8 cellular contexts compared by ENCODE assay signal in genomic region chr1:71196685-71197084, GRCh38.
A peak's percentile ranks its signal among the peaks of the same experiment; 100 is the strongest.
DNase-seq lines count a peak whose midpoint lies in the region; ATAC-seq and TF ChIP-seq lines count a peak whose summit lies in the region.

No MANE protein-coding gene starts in this region.

- no peaks in the 10 kb centered on the region for H3K9me2 ChIP-seq in GM23338 (ENCODE audit: insufficient read depth)
- H3K9me2 ChIP-seq in neural cell (ENCODE audit: insufficient read depth, low read length) = no peaks in the 10 kb centered on the region

- no peaks in the 10 kb centered on the region for H3K9me3 Mint-ChIP-seq in GM23338

- intact Hi-C loops in colonic mucosa (cut with DNase I) = loop anchor here (5.0 to 10.0 kb wide), 2 partner anchors 326 to 838 kb away; no protein-coding TSS in a partner anchor

- H3K4me3 Mint-ChIP-seq in GM23338 = no peak overlapping the region

- no peak overlapping the region for H3K4me3 ChIP-seq in GM23338
- no peak overlapping the region for H3K4me3 ChIP-seq in colonic mucosa
- no peak overlapping the region for H3K4me3 ChIP-seq in neural cell (ENCODE audit: low read length)

- H3K27me3 ChIP-seq in GM23338 (ENCODE audit: insufficient read depth) (no peaks in the 10 kb centered on the region), colonic mucosa (no peaks in the 10 kb centered on the region), neural cell (ENCODE audit: insufficient read depth, low read depth, low read length) (no peaks in the 10 kb centered on the region)

- DNase-seq in GM23338 (ENCODE audit: low spot score) (peak; percentile 6), NCI-H2196 treated with DMSO at 0.1 percent for 48 hours (lab: John Stamatoyannopoulos, UW; ENCODE audit: unreplicated experiment) (peak; percentile 3), colonic mucosa (no peak), mesenteric fat pad (ENCODE audit: low spot score) (no peak), dermis blood vessel endothelial cell (no peak)
- no peak for DNase-seq in stimulated activated naive CD4-positive, alpha-beta T cell (lab: John Stamatoyannopoulos, UW)

- TF ChIP-seq CTCF in GM23338 (conservative IDR thresholded peaks at IDR 0.05; ENCODE audit: low read depth in 2 of 2) (peak in 1 of 2 experiments; percentile 39; a peak in 2 of 4 replicates), colonic mucosa (IDR thresholded peaks at IDR 0.05) (peak; percentile 27), neural cell (IDR thresholded peaks at IDR 0.05; ENCODE audit: poor library complexity, severe bottlenecking) (peak; percentile 77)

- no peaks in the 10 kb centered on the region for H3F3A ChIP-seq in GM23338 (replicated peaks; ENCODE audit: low read depth)
- no peaks in the 10 kb centered on the region for H3F3A ChIP-seq in neural cell (ENCODE audit: insufficient read depth, low read length, poor library complexity, severe bottlenecking)

- H3K9me3 ChIP-seq in colonic mucosa (no peaks in the 10 kb centered on the region), neural cell (ENCODE audit: low read length) (no peaks in the 10 kb centered on the region)

- H4K20me1 ChIP-seq in GM23338 (replicated peaks; ENCODE audit: insufficient read depth) = no peaks in the 10 kb centered on the region
- no peaks in the 10 kb centered on the region for H4K20me1 ChIP-seq in neural cell (ENCODE audit: insufficient read depth)

- H3K4me2 ChIP-seq in GM23338 (no peak overlapping the region), neural cell (ENCODE audit: low read length) (no peak overlapping the region)

- no peaks in the 10 kb centered on the region for H3K4me1 ChIP-seq in GM23338 (ENCODE audit: insufficient read depth)
- no peaks in the 10 kb centered on the region for H3K4me1 ChIP-seq in colonic mucosa

- peak; percentile 86 for TF ChIP-seq RAD21 in neural cell (conservative IDR thresholded peaks at IDR 0.05)

- H3K27ac Mint-ChIP-seq in GM23338 = no peak overlapping the region

- H2AFZ ChIP-seq in GM23338 (no peak overlapping the region), neural cell (ENCODE audit: low read depth, low read length) (no peak overlapping the region)

- no peaks in the 10 kb centered on the region for H3K27me3 Mint-ChIP-seq in GM23338 (ENCODE audit: insufficient read depth, low read depth, poor library complexity)

- no peaks in the 10 kb centered on the region for H3K36me3 ChIP-seq in GM23338 (ENCODE audit: insufficient read depth)
- H3K36me3 ChIP-seq in colonic mucosa = no peaks in the 10 kb centered on the region
- H3K36me3 ChIP-seq in neural cell (ENCODE audit: insufficient read depth, low read length) = no peaks in the 10 kb centered on the region

- no peak for ATAC-seq in GM23338
- no peak for ATAC-seq in GM19328 (IDR thresholded peaks at IDR 0.05; ENCODE audit: unreplicated experiment)

- no peaks in the 10 kb centered on the region for H3K79me2 ChIP-seq in GM23338 (replicated peaks; ENCODE audit: insufficient read depth)
- no peaks in the 10 kb centered on the region for H3K79me2 ChIP-seq in neural cell (replicated peaks; ENCODE audit: insufficient read depth, low read length)

- H3K27ac ChIP-seq in GM23338 (ENCODE audit: low read depth) (no peak overlapping the region), colonic mucosa (no peak overlapping the region), neural cell (ENCODE audit: low read length) (no peak overlapping the region)

- H3K36me3 Mint-ChIP-seq in GM23338 (ENCODE audit: low read depth) = no peaks in the 10 kb centered on the region

- H3K9ac ChIP-seq in colonic mucosa (ENCODE audit: low read depth in 2 of 2, low read length in 2 of 2) (no peak overlapping the region), neural cell (ENCODE audit: low read length) (no peak overlapping the region)

- TF ChIP-seq EP300 in neural cell (conservative IDR thresholded peaks at IDR 0.05; ENCODE audit: poor library complexity, severe bottlenecking) = no peak

- H3K4me1 Mint-ChIP-seq in GM23338 = no peaks in the 10 kb centered on the region

TF ChIP-seq in GM23338, 12 proteins besides CTCF, POLR2A, EP300 and RAD21 (continues in another document):
- TF ChIP-seq ZNF114 (CRISPR knock-in tag; IDR thresholded peaks at IDR 0.05) = no peak
- no peak for TF ChIP-seq ZNF331 (CRISPR knock-in tag; IDR thresholded peaks at IDR 0.05; ENCODE audit: low read depth)
- TF ChIP-seq CREB1 (CRISPR knock-in tag; IDR thresholded peaks at IDR 0.05; ENCODE audit: low read depth) = no peak
- TF ChIP-seq EZH2 (IDR thresholded peaks at IDR 0.05; ENCODE audit: low read depth, unreplicated experiment) = no peak
- TF ChIP-seq JUNB (IDR thresholded peaks at IDR 0.05; ENCODE audit: unreplicated experiment) = no peak
- TF ChIP-seq POLR2AphosphoS5 (IDR thresholded peaks at IDR 0.05; ENCODE audit: low read depth) = no peak
- no peak for TF ChIP-seq EZH2phosphoT487 (IDR thresholded peaks at IDR 0.05; ENCODE audit: unreplicated experiment)
- TF ChIP-seq NANOG (IDR thresholded peaks at IDR 0.05; ENCODE audit: borderline replicate concordance) = no peak
- TF ChIP-seq STAT1 (IDR thresholded peaks at IDR 0.05; ENCODE audit: unreplicated experiment) = no peak

TF ChIP-seq in neural cell, 6 proteins besides CTCF, POLR2A, EP300 and RAD21:
- TF ChIP-seq POLR2AphosphoS5 (IDR thresholded peaks at IDR 0.05) (no peak), SMC3 (conservative IDR thresholded peaks at IDR 0.05; ENCODE audit: poor library complexity) (peak; percentile 90)

Comparison
In these comparisons a context has a peak if more than half of its experiments do, and no peak if none do; other contexts are left out.
1. DNase-seq: peak in GM23338 (single experiment) and NCI-H2196 treated with DMSO at 0.1 percent for 48 hours (single experiment); none in colonic mucosa (single experiment), mesenteric fat pad (single experiment), dermis blood vessel endothelial cell (single experiment) and stimulated activated naive CD4-positive, alpha-beta T cell (0 of 6).